8 cellular contexts compared by ENCODE assay signal in the genomic region with DNA sequence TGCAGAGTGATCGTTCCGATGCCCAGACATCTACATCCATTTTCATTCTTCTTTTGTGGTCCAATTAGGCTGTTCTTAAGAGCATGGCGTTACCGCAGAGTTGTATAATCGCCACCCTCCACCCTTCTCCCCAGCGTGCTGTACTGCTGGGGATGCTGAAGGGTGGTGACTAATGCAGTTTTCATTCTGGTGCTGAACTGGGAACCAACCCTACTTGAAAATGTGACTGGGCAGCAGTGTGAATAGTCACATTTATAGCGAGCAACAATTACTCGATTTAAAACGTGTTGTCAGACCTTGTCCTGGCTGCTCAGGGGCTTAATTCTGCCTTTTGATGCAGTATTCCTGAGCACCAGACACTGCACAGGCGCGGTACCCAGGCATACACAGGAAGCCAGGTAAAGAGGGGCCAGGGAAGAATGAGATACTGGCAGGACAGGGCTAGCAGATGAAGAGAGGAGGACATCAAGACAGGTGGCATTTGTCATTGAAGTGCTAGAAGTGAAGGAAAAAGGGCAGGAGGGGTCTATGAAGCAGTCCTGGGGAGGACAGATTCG. TPM values are rescaled to one million over a fixed set of nuclear protein-coding genes. Genes with fewer than 3 reads are reported as not detected.
DNase-seq lines count a peak whose midpoint lies in the region; ATAC-seq and TF ChIP-seq lines count a peak whose summit lies in the region.

No MANE protein-coding gene starts in this region.

- peaks cover 36% of the 10 kb centered on the region for H3K79me2 ChIP-seq in fibroblast of lung (ENCODE audit: control insufficient read depth, insufficient read depth, low read length)
- peaks cover 36% of the 10 kb centered on the region for H3K79me2 ChIP-seq in neural cell (replicated peaks; ENCODE audit: insufficient read depth, low read length)

- H3K4me2 ChIP-seq in fibroblast of lung (ENCODE audit: extremely low read depth, insufficient read depth, low read length): peak overlapping the region; percentile 61
- H3K4me2 ChIP-seq in neural cell (ENCODE audit: low read length): peak overlapping the region; percentile 52

- H3K4me1 ChIP-seq in fibroblast of lung (ENCODE audit: control insufficient read depth, extremely low read depth, insufficient read depth, low read length): peaks cover 4% of the 10 kb centered on the region

- no peak for TF ChIP-seq CTCF in AG09309 (IDR thresholded peaks at IDR 0.05; ENCODE audit: control insufficient read depth, insufficient read depth, low read depth, low read length, missing control alignments)
- TF ChIP-seq CTCF in fibroblast of lung (conservative IDR thresholded peaks at IDR 0.05 in 1 of 2, IDR thresholded peaks at IDR 0.05 in 1 of 2; ENCODE audit: low read depth in 1 of 2, low read length in 2 of 2): no peak
- no peak for TF ChIP-seq CTCF in neural cell (IDR thresholded peaks at IDR 0.05; ENCODE audit: poor library complexity, severe bottlenecking)

- no peaks in the 10 kb centered on the region for H3K36me3 ChIP-seq in fibroblast of lung (ENCODE audit: control insufficient read depth, insufficient read depth, low read length)
- no peaks in the 10 kb centered on the region for H3K36me3 ChIP-seq in neural cell (ENCODE audit: insufficient read depth, low read length)

- H2AFZ ChIP-seq in fibroblast of lung (ENCODE audit: low read length): peak overlapping the region; percentile 80
- peak overlapping the region; percentile 81 for H2AFZ ChIP-seq in neural cell (ENCODE audit: low read depth, low read length)

- H3K27ac ChIP-seq in fibroblast of lung (ENCODE audit: insufficient read depth, low read length) (peak overlapping the region; percentile 89), neural cell (ENCODE audit: low read length) (peak overlapping the region; percentile 85)

- H4K20me1 ChIP-seq in fibroblast of lung (ENCODE audit: control insufficient read depth, extremely low read depth, insufficient read depth, low read length) (no peaks in the 10 kb centered on the region), neural cell (ENCODE audit: insufficient read depth) (no peaks in the 10 kb centered on the region)

- H3K4me3 ChIP-seq in AG09309 (ENCODE audit: control insufficient read depth, low read depth, low read length): peak overlapping the region; percentile 93
- H3K4me3 ChIP-seq in fibroblast of lung (replicated peaks in 1 of 4; ENCODE audit: control extremely low read depth in 1 of 4, insufficient read depth in 1 of 4, low read depth in 3 of 4, low read length in 4 of 4): peak overlapping the region; percentile 77 to 97 (median 93)
- peak overlapping the region; percentile 99 for H3K4me3 ChIP-seq in neural cell (ENCODE audit: low read length)

- H3K9me2 ChIP-seq in neural cell (ENCODE audit: insufficient read depth, low read length): no peaks in the 10 kb centered on the region

- TF ChIP-seq EP300 in neural cell (conservative IDR thresholded peaks at IDR 0.05; ENCODE audit: poor library complexity, severe bottlenecking): no peak

- H3K9ac ChIP-seq in fibroblast of lung (ENCODE audit: insufficient read depth, low read length) (peak overlapping the region; percentile 98), neural cell (ENCODE audit: low read length) (peak overlapping the region; percentile 96)

- peak; percentile 17 for ATAC-seq in GM18861 (IDR thresholded peaks at IDR 0.05; ENCODE audit: unreplicated experiment)
- ATAC-seq in HG03354 (IDR thresholded peaks at IDR 0.05; ENCODE audit: poor library complexity, severe bottlenecking, unreplicated experiment): peak; percentile 19

- DNase-seq in AG09309 (ENCODE audit: low read depth): peak; percentile 81
- peak; percentile 76 for DNase-seq in SW480 (ENCODE audit: low spot score)
- peak; percentile 87 to 92 for DNase-seq in fibroblast of lung (ENCODE audit: low read depth in 2 of 2)
- DNase-seq in stimulated activated naive CD4-positive, alpha-beta T cell (lab: John Stamatoyannopoulos, UW): no peak
- no peak for DNase-seq in T1000 (lab: John Stamatoyannopoulos, UW)

- H3F3A ChIP-seq in neural cell (ENCODE audit: insufficient read depth, low read length, poor library complexity, severe bottlenecking): no peaks in the 10 kb centered on the region

- H3K9me3 ChIP-seq in fibroblast of lung (ENCODE audit: control insufficient read depth, insufficient read depth, low read depth, low read length) (no peaks in the 10 kb centered on the region), neural cell (ENCODE audit: low read length) (no peaks in the 10 kb centered on the region)

- TF ChIP-seq RAD21 in neural cell (conservative IDR thresholded peaks at IDR 0.05): no peak

- H3K27me3 ChIP-seq in fibroblast of lung (ENCODE audit: control insufficient read depth, insufficient read depth, low read length) (no peaks in the 10 kb centered on the region), neural cell (ENCODE audit: insufficient read depth, low read depth, low read length) (no peaks in the 10 kb centered on the region)

TF ChIP-seq in neural cell, 6 proteins besides CTCF, POLR2A, EP300 and RAD21:
- TF ChIP-seq TAF1 (IDR thresholded peaks at IDR 0.05; ENCODE audit: low read depth) (no peak), MXI1 (conservative IDR thresholded peaks at IDR 0.05; ENCODE audit: poor library complexity, severe bottlenecking) (no peak), EZH2 (IDR thresholded peaks at IDR 0.05; ENCODE audit: borderline replicate concordance, insufficient read depth, low read length, poor library complexity, severe bottlenecking) (no peak), POLR2AphosphoS5 (IDR thresholded peaks at IDR 0.05) (peak; percentile 21), SMC3 (conservative IDR thresholded peaks at IDR 0.05; ENCODE audit: poor library complexity) (peak; percentile 18)
- TF ChIP-seq, protein P1, sequence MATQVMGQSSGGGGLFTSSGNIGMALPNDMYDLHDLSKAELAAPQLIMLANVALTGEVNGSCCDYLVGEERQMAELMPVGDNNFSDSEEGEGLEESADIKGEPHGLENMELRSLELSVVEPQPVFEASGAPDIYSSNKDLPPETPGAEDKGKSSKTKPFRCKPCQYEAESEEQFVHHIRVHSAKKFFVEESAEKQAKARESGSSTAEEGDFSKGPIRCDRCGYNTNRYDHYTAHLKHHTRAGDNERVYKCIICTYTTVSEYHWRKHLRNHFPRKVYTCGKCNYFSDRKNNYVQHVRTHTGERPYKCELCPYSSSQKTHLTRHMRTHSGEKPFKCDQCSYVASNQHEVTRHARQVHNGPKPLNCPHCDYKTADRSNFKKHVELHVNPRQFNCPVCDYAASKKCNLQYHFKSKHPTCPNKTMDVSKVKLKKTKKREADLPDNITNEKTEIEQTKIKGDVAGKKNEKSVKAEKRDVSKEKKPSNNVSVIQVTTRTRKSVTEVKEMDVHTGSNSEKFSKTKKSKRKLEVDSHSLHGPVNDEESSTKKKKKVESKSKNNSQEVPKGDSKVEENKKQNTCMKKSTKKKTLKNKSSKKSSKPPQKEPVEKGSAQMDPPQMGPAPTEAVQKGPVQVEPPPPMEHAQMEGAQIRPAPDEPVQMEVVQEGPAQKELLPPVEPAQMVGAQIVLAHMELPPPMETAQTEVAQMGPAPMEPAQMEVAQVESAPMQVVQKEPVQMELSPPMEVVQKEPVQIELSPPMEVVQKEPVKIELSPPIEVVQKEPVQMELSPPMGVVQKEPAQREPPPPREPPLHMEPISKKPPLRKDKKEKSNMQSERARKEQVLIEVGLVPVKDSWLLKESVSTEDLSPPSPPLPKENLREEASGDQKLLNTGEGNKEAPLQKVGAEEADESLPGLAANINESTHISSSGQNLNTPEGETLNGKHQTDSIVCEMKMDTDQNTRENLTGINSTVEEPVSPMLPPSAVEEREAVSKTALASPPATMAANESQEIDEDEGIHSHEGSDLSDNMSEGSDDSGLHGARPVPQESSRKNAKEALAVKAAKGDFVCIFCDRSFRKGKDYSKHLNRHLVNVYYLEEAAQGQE (IDR thresholded peaks at IDR 0.05; ENCODE audit: borderline replicate concordance): no peak

RNA-seq across cellular contexts. Expression of a gene that starts 0.7 kb away (rescaled TPM):
- total RNA-seq in fibroblast of lung: 19.2 and 22.6 TPM in 2 replicates
- polyA plus RNA-seq in fibroblast of lung (25.4 and 44.8 TPM in 2 replicates), neural cell (119 and 141 TPM in 2 replicates)
- polyA plus RNA-seq in fibroblast of lung (2012): 20.9 and 30.1 TPM in 2 replicates
- polyA minus RNA-seq in fibroblast of lung (ENCODE audit: low replicate concordance) (5.4 and 6.1 TPM in 2 replicates), neural cell (78.6 and 84.7 TPM in 2 replicates)

RNA-seq across cellular contexts. Expression of a gene that starts 23.6 kb away (rescaled TPM):
- 0.17 and 0.51 TPM in 2 replicates for total RNA-seq in fibroblast of lung
- 0.06 and 0.17 TPM in 2 replicates for polyA plus RNA-seq in fibroblast of lung
- 0.07 TPM in 1 of 2 replicates, not detected in the other for polyA plus RNA-seq in fibroblast of lung (2012)
- 2.8 TPM in 1 of 2 replicates, not detected in the other for polyA minus RNA-seq in fibroblast of lung (ENCODE audit: low replicate concordance)
- polyA plus RNA-seq in neural cell: not detected in 2 replicates
- 0.46 TPM in 1 of 2 replicates, not detected in the other for polyA minus RNA-seq in neural cell

Comparison
In these comparisons a context has a peak if more than half of its experiments do, and no peak if none do; other contexts are left out.
1. DNase-seq: peak in AG09309 (single experiment), SW480 (single experiment) and fibroblast of lung (2 of 2); none in stimulated activated naive CD4-positive, alpha-beta T cell (0 of 6) and T1000 (single experiment).
2. Peak in every context shown above with its lines, with median percentiles within 50 percentile points of each other: H3K4me3 ChIP-seq.